In genomic region chr22:26837784-26838520, GRCh38 we compare ENCODE assay signal across 23 cellular contexts.
"Had no signal": no experiment of that assay in that cellular context is flagged by ENCODE, and none has a peak within 500 bp of the region (broad histone marks: within the 10 kb centered on the region; RNA-seq: fewer than 3 reads in every experiment).

No MANE protein-coding gene starts in this region.

- H3K36me3 ChIP-seq: ascending aorta, colonic mucosa, heart right ventricle, suprapubic skin, upper lobe of left lung had no signal

- H3K4me3 ChIP-seq: ascending aorta, colonic mucosa, heart right ventricle, lung, psoas muscle, suprapubic skin, upper lobe of left lung had no signal

- DNase-seq: activated CD4-positive, alpha-beta T cell treated with anti-CD3 and anti-CD28 coated beads for 36 hours; activated CD8-positive, alpha-beta memory T cell treated with anti-CD3 and anti-CD28 coated beads, Interleukin-2, amount 50 U/mL, for 48 hours; activated CD8-positive, alpha-beta T cell treated with anti-CD3 and anti-CD28 coated beads, Interleukin-2, amount 10 ng/mL, durations not matched to agents 7 days and 5 days; activated naive CD4-positive, alpha-beta T cell; activated naive CD8-positive, alpha-beta T cell treated with anti-CD3 and anti-CD28 coated beads, Interleukin-2, amount 50 U/mL, for 24 hours; caudate nucleus; colonic mucosa; heart right ventricle; kidney; occipital lobe; psoas muscle; stimulated activated CD4-positive, alpha-beta T cell treated with anti-CD3 and anti-CD28 coated beads, Interleukin-12 subunit alpha, Interleukin-12 subunit beta, amount 100 ng/mL, for 4 hours; stimulated activated CD4-positive, alpha-beta T cell treated with anti-CD3 and anti-CD28 coated beads, Interleukin-4, amount 100 ng/mL, for 1 hour; stimulated activated CD8-positive, alpha-beta memory T cell treated with anti-CD3 and anti-CD28 coated beads, Interleukin-4, amount 100 ng/mL, for 48 hours; stimulated activated naive CD8-positive, alpha-beta T cell treated with anti-CD3 and anti-CD28 coated beads, Interleukin-15, Interleukin-2, amounts not matched to agents 100 U/mL and 50 U/mL, for 24 hours; T-helper 1 cell; upper lobe of left lung had no signal

- H3K36me3 Mint-ChIP-seq: natural killer cell treated with Interleukin-12 subunit alpha and Interleukin-12 subunit beta and Interleukin-15 and Interleukin-18, amount 100 ng/mL, for 72 hours had no signal

- H3K4me3 Mint-ChIP-seq: activated CD4-positive, alpha-beta T cell treated with anti-CD3 and anti-CD28 coated beads for 36 hours; activated CD8-positive, alpha-beta T cell treated with anti-CD3 and anti-CD28 coated beads, Interleukin-2, amount 10 ng/mL, durations not matched to agents 7 days and 5 days; activated naive CD8-positive, alpha-beta T cell treated with anti-CD3 and anti-CD28 coated beads, Interleukin-2, amount 50 U/mL, for 24 hours; activated T-helper 1 cell treated with anti-CD3 and anti-CD28 coated beads, Interleukin-12 subunit alpha, Interleukin-12 subunit beta, Interleukin-2, Interleukin-4 antibody, amounts not matched to agents 30 ng/mL and 10 ng/mL and 1 ng/mL, durations not matched to agents 14 hours and 24 hours and 36 hours; natural killer cell treated with Interleukin-12 subunit alpha and Interleukin-12 subunit beta and Interleukin-15 and Interleukin-18, amount 100 ng/mL, for 72 hours had no signal

- H3K9me3 Mint-ChIP-seq: activated naive CD8-positive, alpha-beta T cell treated with anti-CD3 and anti-CD28 coated beads, Interleukin-2, amount 50 U/mL, for 24 hours; activated T-helper 1 cell treated with anti-CD3 and anti-CD28 coated beads, Interleukin-12 subunit alpha, Interleukin-12 subunit beta, Interleukin-2, Interleukin-4 antibody, amounts not matched to agents 30 ng/mL and 10 ng/mL and 1 ng/mL, durations not matched to agents 14 hours and 24 hours and 36 hours; natural killer cell treated with Interleukin-12 subunit alpha and Interleukin-12 subunit beta and Interleukin-15 and Interleukin-18, amount 100 ng/mL, for 72 hours had no signal

- H3K27me3 Mint-ChIP-seq: activated CD4-positive, alpha-beta T cell treated with anti-CD3 and anti-CD28 coated beads for 36 hours; activated naive CD8-positive, alpha-beta T cell treated with anti-CD3 and anti-CD28 coated beads, Interleukin-2, amount 50 U/mL, for 24 hours; natural killer cell treated with Interleukin-12 subunit alpha and Interleukin-12 subunit beta and Interleukin-15 and Interleukin-18, amount 100 ng/mL, for 72 hours had no signal

- H3K27ac Mint-ChIP-seq: activated CD4-positive, alpha-beta T cell treated with anti-CD3 and anti-CD28 coated beads for 36 hours; activated CD8-positive, alpha-beta T cell treated with anti-CD3 and anti-CD28 coated beads, Interleukin-2, amount 10 ng/mL, durations not matched to agents 7 days and 5 days; activated naive CD8-positive, alpha-beta T cell treated with anti-CD3 and anti-CD28 coated beads, Interleukin-2, amount 50 U/mL, for 24 hours; activated T-helper 1 cell treated with anti-CD3 and anti-CD28 coated beads, Interleukin-12 subunit alpha, Interleukin-12 subunit beta, Interleukin-2, Interleukin-4 antibody, amounts not matched to agents 30 ng/mL and 10 ng/mL and 1 ng/mL, durations not matched to agents 14 hours and 24 hours and 36 hours; natural killer cell treated with Interleukin-12 subunit alpha and Interleukin-12 subunit beta and Interleukin-15 and Interleukin-18, amount 100 ng/mL, for 72 hours had no signal

- H3K4me1 ChIP-seq: ascending aorta, colonic mucosa, heart right ventricle, psoas muscle, suprapubic skin, upper lobe of left lung had no signal

- H3K27ac ChIP-seq: ascending aorta, colonic mucosa, heart right ventricle, psoas muscle, suprapubic skin, upper lobe of left lung, VCaP had no signal

- H3K9me3 ChIP-seq: ascending aorta, colonic mucosa, heart right ventricle, psoas muscle, suprapubic skin, upper lobe of left lung had no signal

- H3K27me3 ChIP-seq: ascending aorta, colonic mucosa, heart right ventricle, suprapubic skin, upper lobe of left lung had no signal

- H3K4me1 Mint-ChIP-seq: activated CD4-positive, alpha-beta T cell treated with anti-CD3 and anti-CD28 coated beads for 36 hours; activated naive CD8-positive, alpha-beta T cell treated with anti-CD3 and anti-CD28 coated beads, Interleukin-2, amount 50 U/mL, for 24 hours had no signal
